ENCODE assay signal across 17 cellular contexts in genomic region chr21:34942911-34943310, GRCh38.
DNase-seq lines count a peak whose midpoint lies in the region; ATAC-seq and TF ChIP-seq lines count a peak whose summit lies in the region.
"Had no signal": no experiment of that assay in that cellular context is flagged by ENCODE, and none has a peak within 500 bp of the region (broad histone marks: within the 10 kb centered on the region; RNA-seq: fewer than 3 reads in every experiment).

No MANE protein-coding gene starts in this region.

- no peaks in the 10 kb centered on the region for H3K9me3 Mint-ChIP-seq in T-helper 1 cell treated with Interleukin-12 subunit alpha and Interleukin-12 subunit beta and Interleukin-4 antibody, amounts not matched to agents 30 μg/mL and 1 μg/mL, for 36 hours
- no peaks in the 10 kb centered on the region for H3K9me3 Mint-ChIP-seq in dendritic cell treated with granulocyte-macrophage colony-stimulating factor and Interleukin-4, amounts not matched to agents 40 ng/mL and 50 ng/mL, for 4 days
- H3K9me3 Mint-ChIP-seq: mesothelial cell of epicardium had no signal

- peaks cover 60% of the 10 kb centered on the region for H4K20me1 ChIP-seq in DND-41 (ENCODE audit: insufficient read depth, low read length)

- H3K4me1 ChIP-seq in DND-41 (ENCODE audit: insufficient read depth, low read length) (peaks cover 72% of the 10 kb centered on the region), uterus (no peaks in the 10 kb centered on the region), right atrium auricular region (no peaks in the 10 kb centered on the region)
- H3K4me1 ChIP-seq: HAP-1, thyroid gland had no signal

- no peak overlapping the region for H3K9ac ChIP-seq in DND-41 (ENCODE audit: low read depth, low read length)

- intact Hi-C loops in dendritic cell treated with granulocyte-macrophage colony-stimulating factor and Interleukin-4, amounts not matched to agents 40 ng/mL and 50 ng/mL, for 4 days (cut with micrococcal nuclease): no loop called here
- intact Hi-C loops in uterus (cut with DNase I; ENCODE audit: low total_unique reads): no loop called here

- peak overlapping the region; percentile 67 for H3K27ac Mint-ChIP-seq in T-helper 1 cell treated with Interleukin-12 subunit alpha and Interleukin-12 subunit beta and Interleukin-4 antibody, amounts not matched to agents 30 μg/mL and 1 μg/mL, for 36 hours
- H3K27ac Mint-ChIP-seq in dendritic cell treated with granulocyte-macrophage colony-stimulating factor and Interleukin-4, amounts not matched to agents 40 ng/mL and 50 ng/mL, for 4 days: peak overlapping the region; percentile 61
- H3K27ac Mint-ChIP-seq: mesothelial cell of epicardium had no signal

- ATAC-seq in DND-41 (ENCODE audit: insufficient read depth, low read depth): no peak

- no peak overlapping the region for H3K4me2 ChIP-seq in DND-41 (ENCODE audit: insufficient read depth, low read length)
- H3K4me2 ChIP-seq: hepatocyte had no signal

- peak overlapping the region; percentile 6 for H3K4me3 Mint-ChIP-seq in T-helper 1 cell treated with Interleukin-12 subunit alpha and Interleukin-12 subunit beta and Interleukin-4 antibody, amounts not matched to agents 30 μg/mL and 1 μg/mL, for 36 hours
- no peak overlapping the region for H3K4me3 Mint-ChIP-seq in dendritic cell treated with granulocyte-macrophage colony-stimulating factor and Interleukin-4, amounts not matched to agents 40 ng/mL and 50 ng/mL, for 4 days
- H3K4me3 Mint-ChIP-seq: mesothelial cell of epicardium had no signal

- peaks cover 24% of the 10 kb centered on the region for H3K36me3 Mint-ChIP-seq in T-helper 1 cell treated with Interleukin-12 subunit alpha and Interleukin-12 subunit beta and Interleukin-4 antibody, amounts not matched to agents 30 μg/mL and 1 μg/mL, for 36 hours (ENCODE audit: low read depth)
- peaks cover 14% of the 10 kb centered on the region for H3K36me3 Mint-ChIP-seq in dendritic cell treated with granulocyte-macrophage colony-stimulating factor and Interleukin-4, amounts not matched to agents 40 ng/mL and 50 ng/mL, for 4 days (ENCODE audit: low read depth)
- H3K36me3 Mint-ChIP-seq: mesothelial cell of epicardium had no signal

- H3K4me1 Mint-ChIP-seq in T-helper 1 cell treated with Interleukin-12 subunit alpha and Interleukin-12 subunit beta and Interleukin-4 antibody, amounts not matched to agents 30 μg/mL and 1 μg/mL, for 36 hours (ENCODE audit: low read depth): peaks cover 61% of the 10 kb centered on the region
- H3K4me1 Mint-ChIP-seq in dendritic cell treated with granulocyte-macrophage colony-stimulating factor and Interleukin-4, amounts not matched to agents 40 ng/mL and 50 ng/mL, for 4 days (ENCODE audit: low read depth): peaks cover 68% of the 10 kb centered on the region

- no peaks in the 10 kb centered on the region for H3K9me3 ChIP-seq in DND-41 (ENCODE audit: insufficient read depth, low read length, severe bottlenecking)
- no peaks in the 10 kb centered on the region for H3K9me3 ChIP-seq in uterus
- H3K9me3 ChIP-seq in right atrium auricular region: no peaks in the 10 kb centered on the region
- H3K9me3 ChIP-seq: HAP-1, sigmoid colon, thyroid gland had no signal

- H3K27ac ChIP-seq in DND-41 (ENCODE audit: low read length) (peak overlapping the region; percentile 49), uterus (no peak overlapping the region), right atrium auricular region (no peak overlapping the region)
- H3K27ac ChIP-seq: hepatocyte, sigmoid colon, thyroid gland had no signal

- peaks cover 20% of the 10 kb centered on the region for H3K36me3 ChIP-seq in DND-41 (ENCODE audit: insufficient read depth, low read length)
- H3K36me3 ChIP-seq in uterus: no peaks in the 10 kb centered on the region
- no peaks in the 10 kb centered on the region for H3K36me3 ChIP-seq in right atrium auricular region
- H3K36me3 ChIP-seq: HAP-1, sigmoid colon, thyroid gland had no signal

- DNase-seq in CD1c-positive myeloid dendritic cell (ENCODE audit: extremely low spot score) (peak; percentile 22), DND-41 (no peak), uterus (no peak), cerebellar nuclear complex (lab: John Stamatoyannopoulos, UW) (no peak), right atrium auricular region (ENCODE audit: low spot score) (no peak), NCI-H524 treated with DMSO at 0.1 percent for 48 hours (lab: John Stamatoyannopoulos, UW) (no peak)
- DNase-seq: activated CD4-positive, alpha-beta T cell treated with anti-CD3 and anti-CD28 coated beads, Interleukin-2, amount 50 U/mL, for 4 hours; effector CD8-positive, alpha-beta T cell; NCI-H1092; sigmoid colon; T-helper 9 cell; thyroid gland had no signal

- no peaks in the 10 kb centered on the region for H3K27me3 ChIP-seq in DND-41 (ENCODE audit: insufficient read depth, low read length, poor library complexity)
- H3K27me3 ChIP-seq in uterus: no peaks in the 10 kb centered on the region
- no peaks in the 10 kb centered on the region for H3K27me3 ChIP-seq in right atrium auricular region
- H3K27me3 ChIP-seq: hepatocyte, sigmoid colon, thyroid gland had no signal

- TF ChIP-seq CTCF in DND-41 (IDR thresholded peaks at IDR 0.05; ENCODE audit: borderline replicate concordance, extremely low read depth, low read length, poor library complexity, severe bottlenecking) (no peak), uterus (IDR thresholded peaks at IDR 0.05) (no peak), right atrium auricular region (IDR thresholded peaks at IDR 0.05) (no peak)

- no peak for TF ChIP-seq POLR2A in uterus (IDR thresholded peaks at IDR 0.05)

- H3K27me3 Mint-ChIP-seq in T-helper 1 cell treated with Interleukin-12 subunit alpha and Interleukin-12 subunit beta and Interleukin-4 antibody, amounts not matched to agents 30 μg/mL and 1 μg/mL, for 36 hours (ENCODE audit: low read depth): no peaks in the 10 kb centered on the region
- H3K27me3 Mint-ChIP-seq in dendritic cell treated with granulocyte-macrophage colony-stimulating factor and Interleukin-4, amounts not matched to agents 40 ng/mL and 50 ng/mL, for 4 days: no peaks in the 10 kb centered on the region

- H3K79me2 ChIP-seq in DND-41 (ENCODE audit: insufficient read depth, low read length): peaks cover 100% of the 10 kb centered on the region
- H3K79me2 ChIP-seq: hepatocyte had no signal

- no peak overlapping the region for H3K4me3 ChIP-seq in DND-41 (ENCODE audit: low read depth in 1 of 2, low read length in 2 of 2)
- no peak overlapping the region for H3K4me3 ChIP-seq in uterus
- H3K4me3 ChIP-seq in right atrium auricular region: no peak overlapping the region
- H3K4me3 ChIP-seq: HAP-1, hepatocyte, sigmoid colon, thyroid gland had no signal

- no peak overlapping the region for H2AFZ ChIP-seq in DND-41 (ENCODE audit: low read depth, low read length)
- H2AFZ ChIP-seq: hepatocyte had no signal
